1 cellular context compared by ENCODE assay signal in genomic region chr1:36089393-36090121, GRCh38.
TF ChIP-seq lines count a peak whose summit lies in the region.

No MANE protein-coding gene starts in this region.

TF ChIP-seq in HepG2, 621 proteins besides CTCF, POLR2A, EP300 and RAD21 (continued from another document):
- TF ChIP-seq USF2 (IDR thresholded peaks at IDR 0.05; ENCODE audit: low read depth, low read length) (no peak), USF2 (CRISPR knock-in tag; IDR thresholded peaks at IDR 0.05; ENCODE audit: borderline replicate concordance) (no peak), ZFP62 (CRISPR knock-in tag; IDR thresholded peaks at IDR 0.05) (no peak), ZNF660 (CRISPR knock-in tag; IDR thresholded peaks at IDR 0.05; ENCODE audit: borderline replicate concordance, low read depth) (no peak), NAIF1 (CRISPR knock-in tag; IDR thresholded peaks at IDR 0.05; ENCODE audit: borderline replicate concordance) (no peak), ZNF326 (CRISPR knock-in tag; IDR thresholded peaks at IDR 0.05; ENCODE audit: borderline replicate concordance) (no peak), AHR (CRISPR knock-in tag; IDR thresholded peaks at IDR 0.05) (no peak), TFDP1 (CRISPR knock-in tag; IDR thresholded peaks at IDR 0.05; ENCODE audit: borderline replicate concordance) (no peak), ZBTB44 (CRISPR knock-in tag; IDR thresholded peaks at IDR 0.05) (no peak), ZNF691 (CRISPR knock-in tag; IDR thresholded peaks at IDR 0.05; ENCODE audit: borderline replicate concordance, low read depth) (peak; percentile 23; the same call in 1 of the 2 replicates), SNAI1 (CRISPR knock-in tag; IDR thresholded peaks at IDR 0.05; ENCODE audit: borderline replicate concordance) (peak; percentile 59; the same call in 1 of the 2 replicates), ZNF24 (IDR thresholded peaks at IDR 0.05) (no peak), ATAD3A (CRISPR knock-in tag; IDR thresholded peaks at IDR 0.05) (no peak), ZBTB42 (CRISPR knock-in tag; IDR thresholded peaks at IDR 0.05) (no peak), THAP9 (CRISPR knock-in tag; IDR thresholded peaks at IDR 0.05; ENCODE audit: borderline replicate concordance) (no peak), KLF11 (CRISPR knock-in tag; IDR thresholded peaks at IDR 0.05) (no peak), ZNF292 (CRISPR knock-in tag; IDR thresholded peaks at IDR 0.05; ENCODE audit: borderline replicate concordance, low read depth) (peak; percentile 14; the same call in 1 of the 2 replicates)
